ENCODE assay signal across 8 cellular contexts in the genomic region with DNA sequence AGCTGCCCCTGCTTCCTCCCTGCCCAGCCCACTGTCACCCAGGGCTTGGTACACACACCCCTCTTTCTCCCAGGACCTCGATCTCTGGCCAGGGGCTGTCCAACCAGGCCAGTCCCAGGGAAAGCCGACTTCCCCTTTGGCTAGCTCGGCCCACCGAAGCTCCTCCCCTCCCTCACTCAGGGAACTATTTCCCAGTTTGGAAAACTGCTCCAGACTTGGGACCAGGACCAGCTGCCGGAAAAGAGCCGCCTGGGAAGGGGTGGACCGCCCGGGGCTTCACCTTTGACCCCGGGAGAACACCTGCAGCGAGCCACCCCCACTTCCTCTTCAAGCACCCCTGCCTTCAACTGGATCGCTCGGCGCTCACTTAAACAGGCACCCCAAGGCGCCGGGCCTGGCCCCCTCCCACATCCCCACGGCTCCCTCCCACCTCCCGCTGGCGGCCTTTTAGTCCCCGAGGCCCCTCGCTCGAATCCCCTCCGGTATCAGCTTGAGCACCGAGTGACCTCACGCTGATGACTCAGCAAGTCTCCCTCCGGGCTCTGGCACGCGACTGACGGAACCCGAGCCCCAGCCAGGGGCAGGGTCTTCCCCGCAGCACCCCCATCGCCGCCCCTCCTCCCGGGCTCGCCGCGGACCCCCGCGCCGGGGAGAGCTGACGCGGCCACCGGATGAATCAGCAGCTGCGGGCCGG. TPM values are rescaled to one million over a fixed set of nuclear protein-coding genes. Genes with fewer than 3 reads are reported as not detected.
DNase-seq lines count a peak whose midpoint lies in the region; ATAC-seq and TF ChIP-seq lines count a peak whose summit lies in the region.

No MANE protein-coding gene starts in this region.

- intact Hi-C loops in Caco-2 (cut with micrococcal nuclease; ENCODE audit: unreplicated experiment) (loop anchor here (1.0 to 5.0 kb wide), 4 partner anchors 8 to 596 kb away; a partner anchor contains a TSS), left colon (cut with DNase I, micrococcal nuclease) (no loop called here)

- H3K4me3 Mint-ChIP-seq in Caco-2 (ENCODE audit: unreplicated experiment), result peak overlapping the region; percentile 77

- CTCF ChIA-PET in Caco-2 (lab: Charles Lee), result interaction anchor here (0.5 to 2.1 kb wide), 5 partner anchors 11 to 111 kb away, joined by 3 to 10 read pairs (median 3); a partner anchor contains a TSS

- H3K27ac ChIP-seq in cingulate gyrus (ENCODE audit: low read depth, low read length), result peak overlapping the region; percentile 55

- H3K36me3 ChIP-seq in Caco-2 (ENCODE audit: control insufficient read depth, insufficient read depth, low read length), result peaks cover 2% of the 10 kb centered on the region

- peaks cover 28% of the 10 kb centered on the region for H3K36me3 Mint-ChIP-seq in Caco-2 (ENCODE audit: insufficient read depth, unreplicated experiment)

- TSS peak; percentile 34 for BruUV-seq in Caco-2 (replicated peaks; lab: Mats Ljungman, UMichigan)

- H3K4me1 Mint-ChIP-seq in Caco-2 (ENCODE audit: low read depth, unreplicated experiment), result peaks cover 17% of the 10 kb centered on the region

- H3K9me3 ChIP-seq in Caco-2, result no peaks in the 10 kb centered on the region

- H3K27me3 ChIP-seq in Caco-2 (replicated peaks; ENCODE audit: control insufficient read depth, insufficient read depth, low read length), result no peaks in the 10 kb centered on the region

- peak; percentile 85 to 91 for DNase-seq in Caco-2
- DNase-seq in NB4 (ENCODE audit: low read depth), result peak; percentile 97
- DNase-seq in left colon, result peak; percentile 86 to 96
- DNase-seq in stimulated activated CD4-positive, alpha-beta T cell treated with anti-CD3 and anti-CD28 coated beads, Interleukin-2, amount 100 ng/mL, for 4 hours (ENCODE audit: low read depth), result peak; percentile 66
- no peak for DNase-seq in DMS114 treated with DMSO at 0.1 percent for 48 hours (lab: John Stamatoyannopoulos, UW; ENCODE audit: unreplicated experiment)

- peak overlapping the region; percentile 89 for H3K4me3 ChIP-seq in Caco-2 (ENCODE audit: low read depth, low read length)
- H3K4me3 ChIP-seq in NB4 (ENCODE audit: low read depth, low read length), result peak overlapping the region; percentile 80

- peaks cover 14% of the 10 kb centered on the region for H3K4me1 ChIP-seq in Caco-2

- H3K27ac Mint-ChIP-seq in Caco-2 (ENCODE audit: unreplicated experiment), result peak overlapping the region; percentile 85

- TF ChIP-seq CTCF in Caco-2 (IDR thresholded peaks at IDR 0.05; ENCODE audit: insufficient read depth in 1 of 2, low read depth in 1 of 2, low read length in 1 of 2, severe bottlenecking in 1 of 2, unreplicated experiment in 1 of 2), result no peak
- no peak for TF ChIP-seq CTCF in NB4 (IDR thresholded peaks at IDR 0.05; ENCODE audit: low read depth, low read length)

- H3K9me3 Mint-ChIP-seq in Caco-2 (ENCODE audit: unreplicated experiment), result no peaks in the 10 kb centered on the region

- ATAC-seq in GM21825 (IDR thresholded peaks at IDR 0.05; ENCODE audit: unreplicated experiment) (peak; percentile 16), left colon (peak; percentile 72)
- ATAC-seq in activated CD4-positive, CD25-positive, alpha-beta regulatory T cell treated with anti-CD3 and anti-CD28 coated beads, Interleukin-2, amount 50 U/mL, for 24 hours, result peak; percentile 45 to 48

- H3K27me3 Mint-ChIP-seq in Caco-2 (ENCODE audit: insufficient read depth, unreplicated experiment), result no peaks in the 10 kb centered on the region

- POLR2A ChIA-PET in Caco-2 (lab: Charles Lee), result interaction anchor here (0.6 to 1.7 kb wide), 9 partner anchors 9 to 111 kb away, joined by 3 to 11 read pairs (median 6); a partner anchor contains a TSS

- TF ChIP-seq POLR2A in NB4 (IDR thresholded peaks at IDR 0.05; ENCODE audit: extremely low read depth, insufficient read length), result no peak

RNA-seq across cellular contexts. Expression of a gene that starts 0.9 kb away (rescaled TPM):
- total RNA-seq in Caco-2 (2022), result 28.9 and 29.1 TPM in 2 replicates
- total RNA-seq in left colon, result 10 to 100 TPM; 17.8 to 19.7 TPM

RNA-seq across cellular contexts. Expression of a gene that starts 8.6 kb away (rescaled TPM):
- 55.6 and 57.4 TPM in 2 replicates for total RNA-seq in Caco-2 (2022)
- 10 to 100 TPM; 63.2 to 67.5 TPM for total RNA-seq in left colon

RNA-seq across cellular contexts. Expression of a gene that starts 10.5 kb away (rescaled TPM):
- total RNA-seq in Caco-2 (2022) (200 and 203 TPM in 2 replicates), left colon (10 to 100 TPM; 40.2 to 55.6 TPM)

RNA-seq across cellular contexts. Expression of a gene that starts 15.4 kb away (rescaled TPM):
- total RNA-seq in Caco-2 (2022) (125 and 151 TPM in 2 replicates), left colon (10 to 100 TPM; 49.9 to 68.9 TPM)

RNA-seq across cellular contexts. Expression of a gene that starts 20.4 kb away (rescaled TPM):
- total RNA-seq in Caco-2 (2022), result not detected in 2 replicates
- under 1 TPM in 1 of 2 donors, not detected in 1; 0.17 TPM for total RNA-seq in left colon

Comparison
In these comparisons a context has a peak if more than half of its experiments do, and no peak if none do; other contexts are left out.
1. ATAC-seq: peak in every context shown above with its lines; median percentile 72 in left colon; 46 in activated CD4-positive, CD25-positive, alpha-beta regulatory T cell treated with anti-CD3 and anti-CD28 coated beads, Interleukin-2, amount 50 U/mL, for 24 hours; 16 in GM21825.